ENCODE assay signal across 13 cellular contexts in genomic region chr18:23114911-23115310, GRCh38. TPM values are rescaled to one million over a fixed set of nuclear protein-coding genes. Genes with fewer than 3 reads are reported as not detected.
DNase-seq lines count a peak whose midpoint lies in the region; ATAC-seq, FAIRE-seq and TF ChIP-seq lines count a peak whose summit lies in the region.
"Had no signal": no experiment of that assay in that cellular context is flagged by ENCODE, and none has a peak within 500 bp of the region (broad histone marks: within the 10 kb centered on the region; RNA-seq: fewer than 3 reads in every experiment).

No MANE protein-coding gene starts in this region.

- intact Hi-C loops in breast epithelium (cut with DNase I; ENCODE audit: low total_unique reads) (no loop called here), kidney (cut with DNase I) (no loop called here), sciatic nerve (cut with DNase I) (no loop called here)

- TF ChIP-seq POLR2A in breast epithelium (IDR thresholded peaks at IDR 0.05): no peak

- H3K27ac ChIP-seq in breast epithelium (peak overlapping the region; percentile 77 to 87), kidney (ENCODE audit: low read depth in 2 of 2, low read length in 2 of 2) (peak overlapping the region; percentile 80 to 83)
- H3K27ac ChIP-seq: colonic mucosa had no signal

- H3K27me3 ChIP-seq in breast epithelium: no peaks in the 10 kb centered on the region
- H3K27me3 ChIP-seq: colonic mucosa had no signal

- FAIRE-seq in kidney (lab: Jason Lieb, UNC): no peak

- peak; percentile 70 for ATAC-seq in sciatic nerve
- no peak for ATAC-seq in HG03095 (IDR thresholded peaks at IDR 0.05; ENCODE audit: unreplicated experiment)
- ATAC-seq: activated CD8-positive, alpha-beta T cell treated with anti-CD3 and anti-CD28 coated beads, Interleukin-2, amount 10 ng/mL, durations not matched to agents 7 days and 5 days had no signal

- H3K36me3 ChIP-seq in breast epithelium (no peaks in the 10 kb centered on the region), kidney (ENCODE audit: control insufficient read depth in 1 of 2, insufficient read depth in 2 of 2, low read length in 2 of 2) (no peaks in the 10 kb centered on the region)
- H3K36me3 ChIP-seq: colonic mucosa had no signal

- H3K4me3 ChIP-seq in breast epithelium (no peak overlapping the region), kidney (ENCODE audit: low read length in 2 of 2) (peak overlapping the region; percentile 36 to 49)
- H3K4me3 ChIP-seq: colonic mucosa had no signal

- peak overlapping the region in 1 of 2 donors; percentile 38 for H3K9ac ChIP-seq in kidney (ENCODE audit: low read length in 2 of 2)

- DNase-seq in HK-2 (ENCODE audit: unreplicated experiment) (peak; percentile 42), breast epithelium (ENCODE audit: low spot score in 2 of 2) (no peak), kidney (no peak), sciatic nerve (ENCODE audit: low spot score) (no peak), NCI-H2081 (lab: John Stamatoyannopoulos, UW) (no peak), HuH-7 (ENCODE audit: low spot score) (no peak), DMS79 treated with DMSO at 0.1 percent for 48 hours (lab: John Stamatoyannopoulos, UW) (no peak)
- DNase-seq: activated CD8-positive, alpha-beta T cell treated with anti-CD3 and anti-CD28 coated beads, Interleukin-2, amount 10 ng/mL, durations not matched to agents 7 days and 5 days; activated naive CD4-positive, alpha-beta T cell; CD4-positive, alpha-beta T cell; colonic mucosa; MM.1S had no signal

- peaks cover 6 to 9% of the 10 kb centered on the region in 2 donors for H3K4me1 ChIP-seq in breast epithelium
- peaks cover 14 to 29% of the 10 kb centered on the region in 2 donors for H3K4me1 ChIP-seq in kidney (ENCODE audit: control insufficient read depth in 1 of 2, insufficient read depth in 1 of 2, low read depth in 1 of 2, low read length in 2 of 2)

- H3K9me3 ChIP-seq in breast epithelium: peaks cover 0 to 4% of the 10 kb centered on the region in 2 donors
- H3K9me3 ChIP-seq in kidney (ENCODE audit: control insufficient read depth in 1 of 2, low read length in 2 of 2): no peaks in the 10 kb centered on the region
- H3K9me3 ChIP-seq: colonic mucosa had no signal

- TF ChIP-seq CTCF in breast epithelium (IDR thresholded peaks at IDR 0.05) (no peak), kidney (IDR thresholded peaks at IDR 0.05; ENCODE audit: borderline replicate concordance, extremely low read depth, insufficient read depth) (no peak)

RNA-seq across cellular contexts. Expression of gene CABLES1, which starts 20.4 kb away (rescaled TPM):
- 10 to 100 TPM; 18.1 to 28.7 (median 22.3) TPM for total RNA-seq in breast epithelium
- 40.5 TPM for total RNA-seq in kidney
- polyA plus RNA-seq in kidney (ENCODE audit: insufficient read depth, low read depth, low replicate concordance): 7.6 TPM
- total RNA-seq in sciatic nerve: 18.5 TPM
- total RNA-seq: CD4-positive, alpha-beta T cell had no signal

Comparison
In these comparisons a context has a peak if more than half of its experiments do, and no peak if none do; other contexts are left out.
1. H3K4me3 ChIP-seq: peak in kidney (2 of 2); none in breast epithelium (0 of 3).